Comparison of ENCODE assay signal across 9 cellular contexts in the genomic region with DNA sequence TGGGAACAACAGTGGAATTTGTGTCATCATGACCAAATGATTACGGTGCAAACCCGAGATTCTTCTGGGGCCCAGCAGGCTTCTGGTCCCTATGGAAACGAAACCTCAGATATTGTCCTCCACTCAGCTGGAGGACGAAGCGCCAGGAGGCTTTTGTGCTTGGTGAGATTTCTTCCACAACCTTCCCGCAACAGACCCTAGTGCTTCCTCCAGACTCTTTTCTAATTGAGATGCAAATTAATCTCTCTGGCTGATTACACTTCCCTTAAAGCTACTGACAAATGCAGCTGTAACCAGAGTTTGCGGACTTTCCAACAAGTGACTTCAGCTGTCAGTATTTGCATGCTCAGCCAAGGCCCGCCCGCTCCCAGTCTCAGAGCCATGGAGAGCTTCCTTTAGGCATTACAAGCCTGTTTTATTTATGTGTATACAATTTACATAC.
A peak's percentile ranks its signal among the peaks of the same experiment; 100 is the strongest.
DNase-seq lines count a peak whose midpoint lies in the region; ATAC-seq, FAIRE-seq and TF ChIP-seq lines count a peak whose summit lies in the region.
"Had no signal": no experiment of that assay in that cellular context is flagged by ENCODE, and none has a peak within 500 bp of the region (broad histone marks: within the 10 kb centered on the region; RNA-seq: fewer than 3 reads in every experiment).

No MANE protein-coding gene starts in this region.

- H3K9ac ChIP-seq in iPS-20b (ENCODE audit: low read depth, low read length): peak overlapping the region; percentile 55; the same call in 1 of the 2 replicates

- no peak for TF ChIP-seq CTCF in sigmoid colon (IDR thresholded peaks at IDR 0.05)
- no peak for TF ChIP-seq CTCF in GM13977 (IDR thresholded peaks at IDR 0.05; ENCODE audit: extremely low read depth, insufficient read depth, missing control alignments)

- H3K36me3 ChIP-seq in iPS-20b (ENCODE audit: insufficient read depth, low read depth, low read length) (no peaks in the 10 kb centered on the region), sigmoid colon (peaks cover 0 to 3% (median 0%) of the 10 kb centered on the region in 4 donors)
- H3K36me3 ChIP-seq: cardiac muscle cell had no signal

- H3K4me3 ChIP-seq in GM08714 (ENCODE audit: low read length) (peak overlapping the region; percentile 4; the same call in 1 of the 2 replicates), iPS-20b (ENCODE audit: low read length) (peak overlapping the region; percentile 57; the same call in 1 of the 2 replicates), sigmoid colon (no peak overlapping the region)
- H3K4me3 ChIP-seq: cardiac muscle cell had no signal

- 73 to 86% methylated on average over 9 of the region's 9 CpGs for WGBS in sigmoid colon, 2 donors

- intact Hi-C loops in sigmoid colon (cut with DNase I): no loop called here

- no peak for TF ChIP-seq EP300 in sigmoid colon (IDR thresholded peaks at IDR 0.05)

- H3K9me3 ChIP-seq in iPS-20b (ENCODE audit: insufficient read depth, low read depth, low read length): no peaks in the 10 kb centered on the region
- no peaks in the 10 kb centered on the region for H3K9me3 ChIP-seq in sigmoid colon

- no peak for TF ChIP-seq POLR2A in sigmoid colon (IDR thresholded peaks at IDR 0.05)

- H3K4me1 ChIP-seq in iPS-20b (ENCODE audit: insufficient read depth, low read length): peaks cover 46% of the 10 kb centered on the region
- no peaks in the 10 kb centered on the region for H3K4me1 ChIP-seq in sigmoid colon

- H3K27me3 ChIP-seq in iPS-20b (ENCODE audit: insufficient read depth, low read length): no peaks in the 10 kb centered on the region
- no peaks in the 10 kb centered on the region for H3K27me3 ChIP-seq in sigmoid colon
- H3K27me3 ChIP-seq: cardiac muscle cell had no signal

- H3K27ac ChIP-seq in iPS-20b (ENCODE audit: low read length) (peak overlapping the region; percentile 84), sigmoid colon (no peak overlapping the region)
- H3K27ac ChIP-seq: cardiac muscle cell had no signal

- no peak for FAIRE-seq in RCC 7860 (lab: Jason Lieb, UNC)

- peak; percentile 37 for ATAC-seq in GM21825 (IDR thresholded peaks at IDR 0.05; ENCODE audit: unreplicated experiment)

- DNase-seq in NCI-H524 (lab: John Stamatoyannopoulos, UW) (peak; percentile 70 to 89), sigmoid colon (no peak), RCC 7860 (ENCODE audit: low spot score) (no peak), GM13977 (ENCODE audit: low spot score) (no peak)
- no peak for DNase-seq in activated CD8-positive, alpha-beta memory T cell treated with anti-CD3 and anti-CD28 coated beads for 24 hours

- in situ Hi-C loops in GM13977 (cut with MboI; ENCODE audit: low pct_unique_long_range_greater_than_20kb, low sequenced_read_pairs, unreplicated experiment): no loop called here

Comparison
In these comparisons a context has a peak if more than half of its experiments do, and no peak if none do; other contexts are left out.
1. H3K4me3 ChIP-seq: peak in GM08714 (single experiment) and iPS-20b (single experiment); none in sigmoid colon (0 of 4).
2. DNase-seq: peak in NCI-H524 (2 of 2); none in activated CD8-positive, alpha-beta memory T cell treated with anti-CD3 and anti-CD28 coated beads for 24 hours (single experiment), sigmoid colon (single experiment), RCC 7860 (single experiment) and GM13977 (single experiment).